Comparison of ENCODE assay signal across 1 cellular context in the genomic region with DNA sequence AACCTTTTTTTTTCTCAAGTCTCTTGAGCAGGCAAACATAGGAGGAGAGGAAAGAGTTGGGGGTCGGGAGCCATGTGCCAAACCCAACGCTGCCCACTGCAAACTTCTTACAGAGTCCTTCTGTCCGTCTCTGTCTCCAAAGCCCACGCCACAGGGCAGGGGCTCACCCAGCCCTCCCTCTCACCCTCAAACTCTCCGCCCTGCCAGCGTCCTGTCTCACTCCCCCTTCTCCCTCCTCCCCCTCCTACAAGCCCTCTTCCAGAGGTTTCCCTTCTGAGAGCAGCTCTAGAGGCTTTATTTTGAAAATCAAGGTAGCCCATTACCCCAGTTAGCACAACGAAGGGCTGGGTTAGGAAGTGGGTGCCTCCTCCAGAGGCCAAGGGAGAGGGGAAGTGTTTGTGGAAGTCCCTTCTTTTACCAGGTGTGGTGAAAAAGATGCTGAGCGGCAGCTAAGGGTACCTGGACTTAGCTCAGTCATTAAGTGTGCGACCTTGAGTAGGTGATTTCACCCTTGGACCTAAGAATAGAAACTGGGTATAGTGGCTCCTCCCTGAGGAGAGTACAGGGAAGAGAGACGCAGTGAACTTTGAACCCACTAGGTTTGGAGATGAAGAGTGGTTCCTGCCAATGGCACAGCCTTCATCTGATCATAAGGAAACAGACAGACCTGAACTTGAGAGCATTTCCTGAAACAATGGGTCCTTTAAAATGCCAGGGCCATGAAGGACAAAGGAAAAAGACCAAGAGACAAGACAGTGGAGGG.
TF ChIP-seq lines count a peak whose summit lies in the region.

No MANE protein-coding gene starts in this region.

TF ChIP-seq in HCT116, 20 proteins besides CTCF, POLR2A, EP300 and RAD21:
- TF ChIP-seq, protein P1, sequence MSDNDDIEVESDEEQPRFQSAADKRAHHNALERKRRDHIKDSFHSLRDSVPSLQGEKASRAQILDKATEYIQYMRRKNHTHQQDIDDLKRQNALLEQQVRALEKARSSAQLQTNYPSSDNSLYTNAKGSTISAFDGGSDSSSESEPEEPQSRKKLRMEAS (IDR thresholded peaks at IDR 0.05), result no peak
- TF ChIP-seq ELF1 (IDR thresholded peaks at IDR 0.05; ENCODE audit: borderline replicate concordance, low read depth), result no peak
- TF ChIP-seq CEBPB (IDR thresholded peaks at IDR 0.05; ENCODE audit: low read depth), result no peak
- no peak for TF ChIP-seq REST (IDR thresholded peaks at IDR 0.05; ENCODE audit: low read depth)
- no peak for TF ChIP-seq JUND (IDR thresholded peaks at IDR 0.05)
- TF ChIP-seq EZH2 (IDR thresholded peaks at IDR 0.05), result no peak
- no peak for TF ChIP-seq ZNF274 (IDR thresholded peaks at IDR 0.05; ENCODE audit: low read depth, low read length)
- TF ChIP-seq EGR1 (IDR thresholded peaks at IDR 0.05; ENCODE audit: low read depth), result no peak
- no peak for TF ChIP-seq ATF3 (IDR thresholded peaks at IDR 0.05)
- TF ChIP-seq YY1 (IDR thresholded peaks at IDR 0.05; ENCODE audit: extremely low read depth, insufficient replicate concordance, low read depth, low read length), result no peak
- TF ChIP-seq, protein P2, sequence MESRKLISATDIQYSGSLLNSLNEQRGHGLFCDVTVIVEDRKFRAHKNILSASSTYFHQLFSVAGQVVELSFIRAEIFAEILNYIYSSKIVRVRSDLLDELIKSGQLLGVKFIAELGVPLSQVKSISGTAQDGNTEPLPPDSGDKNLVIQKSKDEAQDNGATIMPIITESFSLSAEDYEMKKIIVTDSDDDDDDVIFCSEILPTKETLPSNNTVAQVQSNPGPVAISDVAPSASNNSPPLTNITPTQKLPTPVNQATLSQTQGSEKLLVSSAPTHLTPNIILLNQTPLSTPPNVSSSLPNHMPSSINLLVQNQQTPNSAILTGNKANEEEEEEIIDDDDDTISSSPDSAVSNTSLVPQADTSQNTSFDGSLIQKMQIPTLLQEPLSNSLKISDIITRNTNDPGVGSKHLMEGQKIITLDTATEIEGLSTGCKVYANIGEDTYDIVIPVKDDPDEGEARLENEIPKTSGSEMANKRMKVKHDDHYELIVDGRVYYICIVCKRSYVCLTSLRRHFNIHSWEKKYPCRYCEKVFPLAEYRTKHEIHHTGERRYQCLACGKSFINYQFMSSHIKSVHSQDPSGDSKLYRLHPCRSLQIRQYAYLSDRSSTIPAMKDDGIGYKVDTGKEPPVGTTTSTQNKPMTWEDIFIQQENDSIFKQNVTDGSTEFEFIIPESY (IDR thresholded peaks at IDR 0.05; ENCODE audit: extremely low read depth, insufficient replicate concordance, low read length), result no peak
- TF ChIP-seq POLR2AphosphoS5 (IDR thresholded peaks at IDR 0.05; ENCODE audit: low read depth, low read length), result no peak
- no peak for TF ChIP-seq FOSL1 (IDR thresholded peaks at IDR 0.05; ENCODE audit: low read depth)
- no peak for TF ChIP-seq SIN3A (IDR thresholded peaks at IDR 0.05; ENCODE audit: low read depth)
- no peak for TF ChIP-seq CBX3 (IDR thresholded peaks at IDR 0.05; ENCODE audit: low read depth)
- no peak for TF ChIP-seq ZFX (IDR thresholded peaks at IDR 0.05)
TF ChIP-seq in HCT116: peak in this region for 0.
